In the genomic region with DNA sequence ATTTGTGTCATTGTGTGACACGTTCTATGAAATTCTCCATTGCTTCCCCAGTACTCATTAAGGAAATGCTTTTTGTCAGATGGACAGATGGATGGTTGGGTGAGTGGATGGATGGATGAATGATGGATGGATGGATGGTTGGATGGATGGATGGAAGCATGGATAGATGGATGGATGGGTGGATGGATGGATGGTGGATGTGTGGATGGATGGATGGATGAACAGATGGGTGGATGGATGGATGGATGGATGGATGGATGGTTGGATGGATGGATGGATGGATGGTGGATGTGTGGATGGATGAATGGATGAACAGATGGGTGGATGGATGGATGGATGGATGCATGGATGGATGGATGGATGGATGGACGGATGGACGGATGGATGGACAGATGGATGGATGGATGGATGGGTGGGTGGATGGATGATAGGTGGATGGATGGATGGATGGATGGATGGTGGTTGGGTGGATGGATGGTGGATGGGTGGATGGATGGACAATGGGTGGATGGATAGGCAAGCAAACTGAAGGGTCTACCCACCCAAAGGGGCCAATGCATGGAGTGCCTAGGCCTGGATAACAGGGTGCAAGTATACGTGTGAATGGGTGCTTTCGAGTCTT, we compare ENCODE assay signal across 19 cellular contexts. TPM values are rescaled to one million over a fixed set of nuclear protein-coding genes. Genes with fewer than 3 reads are reported as not detected.
DNase-seq lines count a peak whose midpoint lies in the region; ATAC-seq and TF ChIP-seq lines count a peak whose summit lies in the region.
"Had no signal": no experiment of that assay in that cellular context is flagged by ENCODE, and none has a peak within 500 bp of the region (broad histone marks: within the 10 kb centered on the region; RNA-seq: fewer than 3 reads in every experiment).

No MANE protein-coding gene starts in this region.

- TF ChIP-seq CTCF in HEK293 (tag by site-specific recombination; IDR thresholded peaks at IDR 0.05) (no peak), WTC11 (IDR thresholded peaks at IDR 0.05) (no peak), endothelial cell (IDR thresholded peaks at IDR 0.05; ENCODE audit: unreplicated experiment) (no peak)

- no peaks in the 10 kb centered on the region for H3K36me3 ChIP-seq in HEK293 (ENCODE audit: control insufficient read depth in 2 of 2, insufficient read depth in 1 of 2, low read length in 2 of 2)

- H3K27ac Mint-ChIP-seq in WTC11, result no peak overlapping the region
- H3K27ac Mint-ChIP-seq in endothelial cell (ENCODE audit: unreplicated experiment), result no peak overlapping the region
- H3K27ac Mint-ChIP-seq: CD4-positive, alpha-beta T cell; H9 had no signal

- no peak overlapping the region for H3K4me3 ChIP-seq in HEK293 (ENCODE audit: low read depth, low read length)
- H3K4me3 ChIP-seq: A549 had no signal

- intact Hi-C loops in posterior vena cava (cut with DNase I), result no loop called here

- POLR2A ChIA-PET in HEK293 (lab: Yijun Ruan, JAX) (no interaction called here), WTC11 (lab: Charles Lee) (no interaction called here)

- CTCF ChIA-PET in HEK293 (lab: Yijun Ruan, JAX) (interaction anchor here (5.7 kb wide), 1 partner anchor 16 kb away, joined by 56 read pairs; no protein-coding TSS in a partner anchor), WTC11 (lab: Charles Lee) (no interaction called here)

- H3K4me1 ChIP-seq in HEK293 (ENCODE audit: control insufficient read depth, insufficient read depth, low read length), result no peaks in the 10 kb centered on the region
- H3K4me1 ChIP-seq: A549, Caco-2 had no signal

- H3K4me1 Mint-ChIP-seq in WTC11 (peaks cover 32% of the 10 kb centered on the region), endothelial cell (ENCODE audit: unreplicated experiment) (peaks cover 17% of the 10 kb centered on the region)
- H3K4me1 Mint-ChIP-seq in activated T-cell treated with anti-CD3 and anti-CD28 coated beads, Interleukin-2, amount 50 U/mL, for 4 hours (ENCODE audit: low read depth), result no peaks in the 10 kb centered on the region

- no peak for ATAC-seq in WTC11
- no peak for ATAC-seq in activated T-cell treated with anti-CD3 and anti-CD28 coated beads, Interleukin-2, amount 50 U/mL, for 4 hours
- ATAC-seq: HepG2 had no signal

- H3K9me3 ChIP-seq in HEK293 (ENCODE audit: control insufficient read depth, insufficient read depth, low read depth, low read length), result no peaks in the 10 kb centered on the region

- DNase-seq in WTC11 (ENCODE audit: low spot score) (peak; percentile 1), endothelial cell (ENCODE audit: low spot score) (no peak), posterior vena cava (ENCODE audit: low spot score) (peak; percentile 1), DMS153 treated with DMSO at 0.1 percent for 48 hours (lab: John Stamatoyannopoulos, UW; ENCODE audit: unreplicated experiment) (no peak), MV-4-11 (lab: John Stamatoyannopoulos, UW) (no peak)
- no peak for DNase-seq in activated T-cell treated with anti-CD3 and anti-CD28 coated beads, Interleukin-2, amount 50 U/mL, for 4 hours
- DNase-seq: AML-193; Caco-2; CD4-positive, alpha-beta T cell; DMS79; GDM1; GOT3; H9 had no signal

- H3K9me3 Mint-ChIP-seq in WTC11 (peaks cover 8% of the 10 kb centered on the region), endothelial cell (ENCODE audit: unreplicated experiment) (no peaks in the 10 kb centered on the region)
- no peaks in the 10 kb centered on the region for H3K9me3 Mint-ChIP-seq in activated T-cell treated with anti-CD3 and anti-CD28 coated beads, Interleukin-2, amount 50 U/mL, for 4 hours

- no peak overlapping the region for H3K27ac ChIP-seq in HEK293 (ENCODE audit: extremely low read depth, low read depth, low read length)
- H3K27ac ChIP-seq: 22Rv1, A549, C4-2B had no signal

- H3K27me3 Mint-ChIP-seq in WTC11 (ENCODE audit: low read depth), result peaks cover 85% of the 10 kb centered on the region
- peaks cover 4% of the 10 kb centered on the region for H3K27me3 Mint-ChIP-seq in endothelial cell (ENCODE audit: unreplicated experiment)
- peaks cover 58% of the 10 kb centered on the region for H3K27me3 Mint-ChIP-seq in activated T-cell treated with anti-CD3 and anti-CD28 coated beads, Interleukin-2, amount 50 U/mL, for 4 hours (ENCODE audit: low read depth)

- H3K36me3 Mint-ChIP-seq in WTC11 (no peaks in the 10 kb centered on the region), endothelial cell (ENCODE audit: low read depth, unreplicated experiment) (no peaks in the 10 kb centered on the region)
- H3K36me3 Mint-ChIP-seq in activated T-cell treated with anti-CD3 and anti-CD28 coated beads, Interleukin-2, amount 50 U/mL, for 4 hours (ENCODE audit: insufficient read depth), result no peaks in the 10 kb centered on the region

- no peak overlapping the region for H3K4me3 Mint-ChIP-seq in WTC11
- peak overlapping the region; percentile 0 for H3K4me3 Mint-ChIP-seq in endothelial cell (ENCODE audit: unreplicated experiment)
- H3K4me3 Mint-ChIP-seq in activated T-cell treated with anti-CD3 and anti-CD28 coated beads, Interleukin-2, amount 50 U/mL, for 4 hours, result no peak overlapping the region
- H3K4me3 Mint-ChIP-seq: CD4-positive, alpha-beta T cell; H9 had no signal

TF ChIP-seq in HEK293, 187 proteins besides CTCF, POLR2A, EP300 and RAD21 (continues in another document):
- TF ChIP-seq ZBTB17 (tag by site-specific recombination; IDR thresholded peaks at IDR 0.05) (peak; percentile 98), ZNF792 (tag by site-specific recombination; IDR thresholded peaks at IDR 0.05) (no peak), ZNF776 (tag by site-specific recombination; IDR thresholded peaks at IDR 0.05; ENCODE audit: borderline replicate concordance) (no peak), HOXA7 (CRISPR knock-in tag; IDR thresholded peaks at IDR 0.05; ENCODE audit: borderline replicate concordance) (no peak), ZNF366 (tag by site-specific recombination; conservative IDR thresholded peaks at IDR 0.05) (peak; percentile 99), WT1 (tag by site-specific recombination; IDR thresholded peaks at IDR 0.05) (no peak), ZNF704 (tag by site-specific recombination; IDR thresholded peaks at IDR 0.05) (0 out of 2 replicates have a peak, but pooled peaks have one; percentile 35), ZNF157 (tag by site-specific recombination; IDR thresholded peaks at IDR 0.05) (no peak)

TF ChIP-seq in WTC11, 78 proteins besides CTCF, POLR2A, EP300 and RAD21 (continues in another document):
- TF ChIP-seq, protein P1, sequence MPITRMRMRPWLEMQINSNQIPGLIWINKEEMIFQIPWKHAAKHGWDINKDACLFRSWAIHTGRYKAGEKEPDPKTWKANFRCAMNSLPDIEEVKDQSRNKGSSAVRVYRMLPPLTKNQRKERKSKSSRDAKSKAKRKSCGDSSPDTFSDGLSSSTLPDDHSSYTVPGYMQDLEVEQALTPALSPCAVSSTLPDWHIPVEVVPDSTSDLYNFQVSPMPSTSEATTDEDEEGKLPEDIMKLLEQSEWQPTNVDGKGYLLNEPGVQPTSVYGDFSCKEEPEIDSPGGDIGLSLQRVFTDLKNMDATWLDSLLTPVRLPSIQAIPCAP (CRISPR knock-in tag; IDR thresholded peaks at IDR 0.05), result no peak
- no peak for TF ChIP-seq TEAD4 (CRISPR knock-in tag; IDR thresholded peaks at IDR 0.05)
- no peak for TF ChIP-seq ZNF512 (CRISPR knock-in tag; IDR thresholded peaks at IDR 0.05; ENCODE audit: borderline replicate concordance)
- TF ChIP-seq ERG (CRISPR knock-in tag; IDR thresholded peaks at IDR 0.05), result no peak
- no peak for TF ChIP-seq ZNF671 (CRISPR knock-in tag; IDR thresholded peaks at IDR 0.05)

RNA-seq across cellular contexts. Expression of gene GTF3C5, which starts 24.0 kb away (rescaled TPM):
- total RNA-seq in WTC11 (2021) (86.6 to 104 TPM (median 87.6 TPM) in 3 replicates), endothelial cell (ENCODE audit: unreplicated experiment) (71.7 TPM), posterior vena cava (10 to 100 TPM; 25.9 to 27.9 TPM)
- 10 to 100 TPM; 80.4 to 86.8 (median 83.6) TPM for total RNA-seq in activated T-cell treated with anti-CD3 and anti-CD28 coated beads, Interleukin-2, amount 50 U/mL, for 4 hours

RNA-seq across cellular contexts. Expression of gene GFI1B, which starts 28.3 kb away (rescaled TPM):
- total RNA-seq in WTC11 (2021), result 0.41 to 0.78 TPM (median 0.77 TPM) in 3 replicates
- total RNA-seq in endothelial cell (ENCODE audit: unreplicated experiment), result not detected
- not detected for total RNA-seq in posterior vena cava
- under 1 TPM; 0.16 to 0.87 (median 0.56) TPM for total RNA-seq in activated T-cell treated with anti-CD3 and anti-CD28 coated beads, Interleukin-2, amount 50 U/mL, for 4 hours
- total RNA-seq: Daoy, H9 had no signal

RNA-seq across cellular contexts. Expression of gene CEL, which starts 54.9 kb away (rescaled TPM):
- 6.6 to 10.4 TPM (median 8.1 TPM) in 3 replicates for total RNA-seq in WTC11 (2021)
- total RNA-seq in endothelial cell (ENCODE audit: unreplicated experiment), result 4.2 TPM
- total RNA-seq in posterior vena cava, result 1 to 10 TPM in 1 of 2 donors, under 1 TPM in 1; 0.51 to 2.8 TPM
- total RNA-seq in activated T-cell treated with anti-CD3 and anti-CD28 coated beads, Interleukin-2, amount 50 U/mL, for 4 hours, result 1 to 10 TPM; 3.1 to 4.7 (median 3.9) TPM

Comparison
In these comparisons a context has a peak if more than half of its experiments do, and no peak if none do; other contexts are left out.
1. DNase-seq: peak in WTC11 (single experiment) and posterior vena cava (single experiment); none in endothelial cell (single experiment), DMS153 treated with DMSO at 0.1 percent for 48 hours (single experiment), MV-4-11 (single experiment) and activated T-cell treated with anti-CD3 and anti-CD28 coated beads, Interleukin-2, amount 50 U/mL, for 4 hours (single experiment).